In genomic region chr17:2087597-2088211, GRCh38 we compare ENCODE assay signal across 8 cellular contexts. TPM values are rescaled to one million over a fixed set of nuclear protein-coding genes. Genes with fewer than 3 reads are reported as not detected.
A peak's percentile ranks its signal among the peaks of the same experiment; 100 is the strongest.
DNase-seq lines count a peak whose midpoint lies in the region; ATAC-seq, FAIRE-seq and TF ChIP-seq lines count a peak whose summit lies in the region.

No MANE protein-coding gene starts in this region.

- H3K36me3 Mint-ChIP-seq in activated T-helper 2 cell treated with anti-CD3 and anti-CD28 coated beads, Interferon-gamma antibody, Interleukin-2, Interleukin-4, amounts not matched to agents 10 μg/mL and 5 μg/mL and 100 μg/mL, durations not matched to agents 14 hours and 24 hours and 36 hours (ENCODE audit: low read depth), result peaks cover 47% of the 10 kb centered on the region

- H3K4me3 Mint-ChIP-seq in activated T-helper 2 cell treated with anti-CD3 and anti-CD28 coated beads, Interferon-gamma antibody, Interleukin-2, Interleukin-4, amounts not matched to agents 10 μg/mL and 5 μg/mL and 100 μg/mL, durations not matched to agents 14 hours and 24 hours and 36 hours (ENCODE audit: low read depth), result peak overlapping the region; percentile 61

- ATAC-seq in GM19467 (IDR thresholded peaks at IDR 0.05; ENCODE audit: unreplicated experiment) (peak; percentile 37), right lobe of liver (peak; percentile 11 to 35 (median 26))

- peak overlapping the region; percentile 30 to 82 (median 31) for H3K27ac ChIP-seq in right lobe of liver
- H3K27ac ChIP-seq in substantia nigra (ENCODE audit: low read depth, low read length, poor library complexity, severe bottlenecking), result peak overlapping the region; percentile 35

- H3K9me3 Mint-ChIP-seq in activated T-helper 2 cell treated with anti-CD3 and anti-CD28 coated beads, Interferon-gamma antibody, Interleukin-2, Interleukin-4, amounts not matched to agents 10 μg/mL and 5 μg/mL and 100 μg/mL, durations not matched to agents 14 hours and 24 hours and 36 hours, result no peaks in the 10 kb centered on the region

- no peak overlapping the region for H3K4me3 ChIP-seq in right lobe of liver

- intact Hi-C loops in activated T-helper 2 cell treated with anti-CD3 and anti-CD28 coated beads, Interferon-gamma antibody, Interleukin-2, Interleukin-4, amounts not matched to agents 10 μg/mL and 5 μg/mL and 100 μg/mL, durations not matched to agents 14 hours and 24 hours and 36 hours (cut with micrococcal nuclease), result loop anchor here (2.0 to 10.0 kb wide), 4 partner anchors 13 to 179 kb away; no protein-coding TSS in a partner anchor
- intact Hi-C loops in right lobe of liver (cut with DNase I), result no loop called here

- no peaks in the 10 kb centered on the region for H3K27me3 ChIP-seq in right lobe of liver

- no peaks in the 10 kb centered on the region for H3K27me3 Mint-ChIP-seq in activated T-helper 2 cell treated with anti-CD3 and anti-CD28 coated beads, Interferon-gamma antibody, Interleukin-2, Interleukin-4, amounts not matched to agents 10 μg/mL and 5 μg/mL and 100 μg/mL, durations not matched to agents 14 hours and 24 hours and 36 hours (ENCODE audit: low read depth)

- TF ChIP-seq POLR2A in right lobe of liver (IDR thresholded peaks at IDR 0.05), result no peak

- no peaks in the 10 kb centered on the region for H3K9me3 ChIP-seq in right lobe of liver

- no peak for TF ChIP-seq CTCF in right lobe of liver (IDR thresholded peaks at IDR 0.05)

- peaks cover 0 to 28% (median 6%) of the 10 kb centered on the region in 4 donors for H3K4me1 ChIP-seq in right lobe of liver

- no peak for FAIRE-seq in urothelium cell line (lab: Jason Lieb, UNC)

- 42% methylated on average over 6 of the region's 10 CpGs for WGBS in right lobe of liver (ENCODE audit: insufficient coverage, low coverage, low lambda C conversion rate, missing lambda C conversion rate)

- H3K4me1 Mint-ChIP-seq in activated T-helper 2 cell treated with anti-CD3 and anti-CD28 coated beads, Interferon-gamma antibody, Interleukin-2, Interleukin-4, amounts not matched to agents 10 μg/mL and 5 μg/mL and 100 μg/mL, durations not matched to agents 14 hours and 24 hours and 36 hours (ENCODE audit: low read depth), result peaks cover 93% of the 10 kb centered on the region

- peak overlapping the region; percentile 72 for H3K27ac Mint-ChIP-seq in activated T-helper 2 cell treated with anti-CD3 and anti-CD28 coated beads, Interferon-gamma antibody, Interleukin-2, Interleukin-4, amounts not matched to agents 10 μg/mL and 5 μg/mL and 100 μg/mL, durations not matched to agents 14 hours and 24 hours and 36 hours

- DNase-seq in M059J (ENCODE audit: low read depth), result peak; percentile 68
- DNase-seq in activated T-helper 2 cell treated with anti-CD3 and anti-CD28 coated beads, Interferon-gamma antibody, Interleukin-2, Interleukin-4, amounts not matched to agents 10 μg/mL and 5 μg/mL and 100 μg/mL, durations not matched to agents 14 hours and 24 hours and 36 hours (ENCODE audit: low spot score), result peak; percentile 68
- DNase-seq in right lobe of liver, result no peak
- peak in 12 of 49 donors; percentile 9 to 42 (median 33) for DNase-seq in substantia nigra (lab: John Stamatoyannopoulos, UW)
- DNase-seq in NCI-H526 (lab: John Stamatoyannopoulos, UW), result no peak
- no peak for DNase-seq in urothelium cell line (ENCODE audit: low spot score)
- no peak for DNase-seq in DMS79 (lab: John Stamatoyannopoulos, UW)

- no peaks in the 10 kb centered on the region for H3K36me3 ChIP-seq in right lobe of liver

RNA-seq across cellular contexts. Expression of gene HIC1, which starts 32.8 kb away (rescaled TPM):
- 2.2 and 3.7 TPM in 2 replicates for total RNA-seq in M059J (2014; rRNA removed; shearing (Covaris generic))
- 42.6 and 43.5 TPM in 2 replicates for total RNA-seq in activated T-helper 2 cell treated with anti-CD3 and anti-CD28 coated beads, Interferon-gamma antibody, Interleukin-2, Interleukin-4, amounts not matched to agents 10 μg/mL and 5 μg/mL and 100 μg/mL, durations not matched to agents 14 hours and 24 hours and 36 hours
- total RNA-seq in right lobe of liver, result 10 to 100 TPM in 2 of 6 experiments, 1 to 10 TPM in 4; 4.7 to 14.8 (median 6.1) TPM

RNA-seq across cellular contexts. Expression of gene OVCA2, which starts 45.9 kb away (rescaled TPM):
- total RNA-seq in M059J (2014; rRNA removed; shearing (Covaris generic)), result 18.9 and 24.0 TPM in 2 replicates
- 29.9 and 35.8 TPM in 2 replicates for total RNA-seq in activated T-helper 2 cell treated with anti-CD3 and anti-CD28 coated beads, Interferon-gamma antibody, Interleukin-2, Interleukin-4, amounts not matched to agents 10 μg/mL and 5 μg/mL and 100 μg/mL, durations not matched to agents 14 hours and 24 hours and 36 hours
- 10 to 100 TPM; 10.3 to 36.2 (median 14.8) TPM for total RNA-seq in right lobe of liver

RNA-seq across cellular contexts. Expression of gene DPH1, which starts 57.8 kb away (rescaled TPM):
- total RNA-seq in M059J (2014; rRNA removed; shearing (Covaris generic)), result 28.0 and 29.5 TPM in 2 replicates
- total RNA-seq in activated T-helper 2 cell treated with anti-CD3 and anti-CD28 coated beads, Interferon-gamma antibody, Interleukin-2, Interleukin-4, amounts not matched to agents 10 μg/mL and 5 μg/mL and 100 μg/mL, durations not matched to agents 14 hours and 24 hours and 36 hours, result 43.4 and 47.5 TPM in 2 replicates
- total RNA-seq in right lobe of liver, result 10 to 100 TPM; 20.0 to 41.1 (median 25.4) TPM

Comparison
In these comparisons a context has a peak if more than half of its experiments do, and no peak if none do; other contexts are left out.
1. DNase-seq: peak in M059J (single experiment) and activated T-helper 2 cell treated with anti-CD3 and anti-CD28 coated beads, Interferon-gamma antibody, Interleukin-2, Interleukin-4, amounts not matched to agents 10 μg/mL and 5 μg/mL and 100 μg/mL, durations not matched to agents 14 hours and 24 hours and 36 hours (single experiment); none in right lobe of liver (0 of 3), NCI-H526 (0 of 2), urothelium cell line (single experiment) and DMS79 (single experiment).